8 cellular contexts compared by ENCODE assay signal in genomic region chr1:113871597-113872113, GRCh38. TPM values are rescaled to one million over a fixed set of nuclear protein-coding genes. Genes with fewer than 3 reads are reported as not detected.
DNase-seq lines count a peak whose midpoint lies in the region; TF ChIP-seq lines count a peak whose summit lies in the region.

TSS of gene PTPN22 (minus strand) at chr1:113871712.

- H3K4me1 ChIP-seq in fibroblast of lung (ENCODE audit: control insufficient read depth, extremely low read depth, insufficient read depth, low read length) (peaks cover 6% of the 10 kb centered on the region), spleen (peaks cover 0 to 97% (median 63%) of the 10 kb centered on the region in 6 donors)

- peak within 1 kb of the TSS; percentile 62 for H2AFZ ChIP-seq in fibroblast of lung (ENCODE audit: low read length)

- H3K9ac ChIP-seq in fibroblast of lung (ENCODE audit: insufficient read depth, low read length): no peak within 1 kb of the TSS

- peak; percentile 94 for DNase-seq in GM12865 (ENCODE audit: low read depth)
- peak; percentile 38 for DNase-seq in HFF-Myc (ENCODE audit: extremely low read depth, low read depth)
- DNase-seq in NCI-H2107 treated with DMSO at 0.1 percent for 48 hours (lab: John Stamatoyannopoulos, UW; ENCODE audit: unreplicated experiment): peak; percentile 69
- peak; percentile 73 for DNase-seq in activated CD8-positive, alpha-beta memory T cell treated with anti-CD3 and anti-CD28 coated beads, Interleukin-2, amount 50 U/mL, for 1 hour (ENCODE audit: extremely low read depth)
- peak; percentile 50 to 93 for DNase-seq in fibroblast of lung (ENCODE audit: low read depth in 2 of 2)
- peak; percentile 91 for DNase-seq in spleen
- DNase-seq in COLO829 (ENCODE audit: low spot score): no peak
- no peak for DNase-seq in NCI-H128 (lab: John Stamatoyannopoulos, UW; ENCODE audit: unreplicated experiment)

- intact Hi-C loops in spleen (cut with DNase I; ENCODE audit: low total_unique reads): no loop called here

- H3K27me3 ChIP-seq in fibroblast of lung (ENCODE audit: control insufficient read depth, insufficient read depth, low read length): no peaks in the 10 kb centered on the region
- H3K27me3 ChIP-seq in spleen (replicated peaks in 1 of 7): no peaks in the 10 kb centered on the region

- peak in 2 of 3 donors; percentile 49 to 83 for TF ChIP-seq POLR2A in spleen (IDR thresholded peaks at IDR 0.05)

- H3K9me3 ChIP-seq in fibroblast of lung (ENCODE audit: control insufficient read depth, insufficient read depth, low read depth, low read length) (no peaks in the 10 kb centered on the region), spleen (no peaks in the 10 kb centered on the region)

- no peaks in the 10 kb centered on the region for H3K36me3 ChIP-seq in fibroblast of lung (ENCODE audit: control insufficient read depth, insufficient read depth, low read length)
- peaks cover 0 to 1% (median 0%) of the 10 kb centered on the region in 6 donors for H3K36me3 ChIP-seq in spleen

- no peak within 1 kb of the TSS for H3K4me2 ChIP-seq in fibroblast of lung (ENCODE audit: extremely low read depth, insufficient read depth, low read length)

- no peaks in the 10 kb centered on the region for H4K20me1 ChIP-seq in fibroblast of lung (ENCODE audit: control insufficient read depth, extremely low read depth, insufficient read depth, low read length)

- H3K4me3 ChIP-seq in GM12865 (ENCODE audit: low read depth, low read length) (peak within 1 kb of the TSS; percentile 94), HFF-Myc (replicated peaks; ENCODE audit: low read depth, low read length) (no peak within 1 kb of the TSS), fibroblast of lung (replicated peaks in 1 of 4; ENCODE audit: control extremely low read depth in 1 of 4, insufficient read depth in 1 of 4, low read depth in 3 of 4, low read length in 4 of 4) (no peak within 1 kb of the TSS), spleen (peak within 1 kb of the TSS; percentile 16 to 65 (median 33))

- TF ChIP-seq CTCF in GM12865 (IDR thresholded peaks at IDR 0.05; ENCODE audit: insufficient read depth, low read depth, low read length, missing control alignments) (no peak), HFF-Myc (IDR thresholded peaks at IDR 0.05; ENCODE audit: low read depth, low read length, missing control alignments) (no peak), fibroblast of lung (conservative IDR thresholded peaks at IDR 0.05 in 1 of 2, IDR thresholded peaks at IDR 0.05 in 1 of 2; ENCODE audit: low read depth in 1 of 2, low read length in 2 of 2) (no peak), spleen (IDR thresholded peaks at IDR 0.05 in 8 of 11, conservative IDR thresholded peaks at IDR 0.05 in 3 of 11) (no peak)

- H3K27ac ChIP-seq in fibroblast of lung (ENCODE audit: insufficient read depth, low read length) (no peak within 1 kb of the TSS), spleen (peak within 1 kb of the TSS; percentile 58 to 93 (median 88))

- 18 to 30% (median 28%) methylated on average over 4 of the region's 4 CpGs for WGBS in spleen, 5 donors

- H3K79me2 ChIP-seq in fibroblast of lung (ENCODE audit: control insufficient read depth, insufficient read depth, low read length): no peaks in the 10 kb centered on the region

RNA-seq across cellular contexts. Expression of gene PTPN22, which starts in this region (rescaled TPM):
- total RNA-seq in fibroblast of lung (0.26 and 0.33 TPM in 2 replicates), spleen (10 to 100 TPM; 22.2 to 42.9 (median 29.3) TPM)
- polyA plus RNA-seq in fibroblast of lung (0.10 and 0.11 TPM in 2 replicates), spleen (10 to 100 TPM; 10.4 to 25.3 (median 14.3) TPM)
- 0.07 and 0.08 TPM in 2 replicates for polyA plus RNA-seq in fibroblast of lung (2012)
- polyA minus RNA-seq in fibroblast of lung (ENCODE audit: low replicate concordance): not detected in 2 replicates

Comparison
In these comparisons a context has a peak if more than half of its experiments do, and no peak if none do; other contexts are left out.
1. RNA of gene PTPN22 (total RNA-seq): 22.2 to 42.9 TPM in spleen; 0.26 to 0.33 TPM in fibroblast of lung; every median in the first group is over 10 times any median in the second.
2. RNA of gene PTPN22 (polyA plus RNA-seq): 10.4 to 25.3 TPM in spleen; 0.07 to 0.11 TPM in fibroblast of lung; every median in the first group is over 10 times any median in the second.
3. Peak in DNase-seq in fibroblast of lung; RNA of the gene not detected or under 1 TPM.
4. DNase-seq: peak in GM12865 (single experiment), HFF-Myc (single experiment), NCI-H2107 treated with DMSO at 0.1 percent for 48 hours (single experiment), activated CD8-positive, alpha-beta memory T cell treated with anti-CD3 and anti-CD28 coated beads, Interleukin-2, amount 50 U/mL, for 1 hour (single experiment) and spleen (single experiment); none in COLO829 (single experiment) and NCI-H128 (single experiment).
5. H3K4me3 ChIP-seq: peak in GM12865 (single experiment) and spleen (8 of 8); none in HFF-Myc (single experiment) and fibroblast of lung (0 of 4).